Comparison of ENCODE assay signal across 1 cellular context in the genomic region with DNA sequence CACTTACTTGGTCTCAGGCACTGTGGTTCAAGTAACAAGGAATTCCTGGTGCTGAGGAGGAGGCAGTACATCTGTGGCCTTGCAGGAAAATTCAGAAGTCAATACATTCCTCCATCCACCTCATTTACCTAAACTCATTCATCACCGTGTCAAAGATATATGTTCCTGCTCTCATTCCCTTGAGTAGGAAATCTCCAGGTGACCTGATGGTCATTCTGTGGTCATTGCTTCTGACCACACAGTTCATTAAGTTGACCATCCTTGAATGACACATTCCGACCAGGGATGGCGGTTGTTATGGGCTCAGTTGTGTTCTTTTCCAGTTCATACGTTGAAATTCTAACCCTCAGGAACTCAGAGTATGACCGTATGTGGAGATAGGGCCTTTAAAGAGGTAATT.
TF ChIP-seq lines count a peak whose summit lies in the region.

No MANE protein-coding gene starts in this region.

TF ChIP-seq in GM23338, 12 proteins besides CTCF, POLR2A, EP300 and RAD21 (continued from another document):
- TF ChIP-seq JUNB (IDR thresholded peaks at IDR 0.05; ENCODE audit: unreplicated experiment) (no peak), REST (IDR thresholded peaks at IDR 0.05; ENCODE audit: unreplicated experiment) (no peak), POLR2AphosphoS5 (IDR thresholded peaks at IDR 0.05; ENCODE audit: low read depth) (no peak), EZH2 (IDR thresholded peaks at IDR 0.05; ENCODE audit: low read depth, unreplicated experiment) (no peak), EZH2phosphoT487 (IDR thresholded peaks at IDR 0.05; ENCODE audit: unreplicated experiment) (no peak), CREB1 (CRISPR knock-in tag; IDR thresholded peaks at IDR 0.05; ENCODE audit: low read depth) (no peak), ZNF462 (CRISPR knock-in tag; IDR thresholded peaks at IDR 0.05) (no peak), ZNF114 (CRISPR knock-in tag; IDR thresholded peaks at IDR 0.05) (no peak), NANOG (IDR thresholded peaks at IDR 0.05; ENCODE audit: borderline replicate concordance) (no peak), ETS1 (IDR thresholded peaks at IDR 0.05) (no peak)
